In genomic region chr14:63710497-63710896, GRCh38 we compare ENCODE assay signal across 19 cellular contexts.
"Had no signal": no experiment of that assay in that cellular context is flagged by ENCODE, and none has a peak within 500 bp of the region (broad histone marks: within the 10 kb centered on the region; RNA-seq: fewer than 3 reads in every experiment).

No MANE protein-coding gene starts in this region.

- H3K4me1 Mint-ChIP-seq: endodermal cell, neural progenitor cell had no signal

- H3K27ac ChIP-seq: dorsolateral prefrontal cortex, left lung, neural progenitor cell, right lobe of liver, testis, upper lobe of left lung had no signal

- H3K4me3 ChIP-seq: dorsolateral prefrontal cortex, left lung, neural progenitor cell, right lobe of liver, smooth muscle cell, testis, upper lobe of left lung had no signal

- H3K36me3 ChIP-seq: left lung, neural progenitor cell, right lobe of liver, upper lobe of left lung had no signal

- DNase-seq: activated CD4-positive, alpha-beta memory T cell treated with anti-CD3 and anti-CD28 coated beads for 36 hours; activated CD4-positive, alpha-beta T cell treated with anti-CD3 and anti-CD28 coated beads for 1 hour; activated CD8-positive, alpha-beta memory T cell treated with anti-CD3 and anti-CD28 coated beads, Interleukin-2, amount 10 ng/mL, durations not matched to agents 7 days and 5 days; activated effector memory CD4-positive, alpha-beta T cell treated with Interleukin-2 at 50 U/mL for 16 hours; activated T-cell treated with anti-CD3 and anti-CD28 coated beads, Interleukin-2, amount 50 U/mL, for 1 hour; amniotic stem cell; dorsolateral prefrontal cortex; endodermal cell; kidney; left lung; right lobe of liver; stimulated activated CD4-positive, alpha-beta T cell treated with anti-CD3 and anti-CD28 coated beads, Interleukin-4, amount 100 ng/mL, for 4 hours; stimulated activated naive CD8-positive, alpha-beta T cell treated with anti-CD3 and anti-CD28 coated beads, Interleukin-15, amount 100 ng/mL, for 72 hours; testis; upper lobe of left lung had no signal

- H3K27me3 Mint-ChIP-seq: activated CD4-positive, alpha-beta memory T cell treated with anti-CD3 and anti-CD28 coated beads for 36 hours; activated CD8-positive, alpha-beta memory T cell treated with anti-CD3 and anti-CD28 coated beads, Interleukin-2, amount 10 ng/mL, durations not matched to agents 7 days and 5 days; activated naive CD4-positive, alpha-beta T cell treated with anti-CD3 and anti-CD28 coated beads, Interleukin-2, amount 50 U/mL, for 24 hours; stimulated activated naive CD8-positive, alpha-beta T cell treated with anti-CD3 and anti-CD28 coated beads, Interleukin-15, amount 100 ng/mL, for 72 hours had no signal

- H3K4me1 ChIP-seq: neural progenitor cell, right lobe of liver, testis had no signal

- ATAC-seq: activated CD8-positive, alpha-beta memory T cell treated with anti-CD3 and anti-CD28 coated beads, Interleukin-2, amount 10 ng/mL, durations not matched to agents 7 days and 5 days; left lung; right lobe of liver; stimulated activated naive CD8-positive, alpha-beta T cell treated with anti-CD3 and anti-CD28 coated beads, Interleukin-15, amount 100 ng/mL, for 72 hours had no signal

- H3K9me3 Mint-ChIP-seq: activated CD4-positive, alpha-beta memory T cell treated with anti-CD3 and anti-CD28 coated beads for 36 hours; activated naive CD4-positive, alpha-beta T cell treated with anti-CD3 and anti-CD28 coated beads, Interleukin-2, amount 50 U/mL, for 24 hours had no signal

- H3K4me3 Mint-ChIP-seq: activated CD4-positive, alpha-beta memory T cell treated with anti-CD3 and anti-CD28 coated beads for 36 hours; activated CD8-positive, alpha-beta memory T cell treated with anti-CD3 and anti-CD28 coated beads, Interleukin-2, amount 10 ng/mL, durations not matched to agents 7 days and 5 days; activated naive CD4-positive, alpha-beta T cell treated with anti-CD3 and anti-CD28 coated beads, Interleukin-2, amount 50 U/mL, for 24 hours; endodermal cell; neural progenitor cell; T-helper 2 cell treated with Interferon-gamma antibody and Interleukin-4, amounts not matched to agents 5 μg/mL and 100 μg/mL, for 36 hours had no signal

- H3K9me3 ChIP-seq: left lung, right lobe of liver, testis, upper lobe of left lung had no signal

- H3K27ac Mint-ChIP-seq: activated CD4-positive, alpha-beta memory T cell treated with anti-CD3 and anti-CD28 coated beads for 36 hours; activated CD8-positive, alpha-beta memory T cell treated with anti-CD3 and anti-CD28 coated beads, Interleukin-2, amount 10 ng/mL, durations not matched to agents 7 days and 5 days; activated naive CD4-positive, alpha-beta T cell treated with anti-CD3 and anti-CD28 coated beads, Interleukin-2, amount 50 U/mL, for 24 hours; endodermal cell; neural progenitor cell; stimulated activated naive CD8-positive, alpha-beta T cell treated with anti-CD3 and anti-CD28 coated beads, Interleukin-15, amount 100 ng/mL, for 72 hours; T-helper 2 cell treated with Interferon-gamma antibody and Interleukin-4, amounts not matched to agents 5 μg/mL and 100 μg/mL, for 36 hours had no signal

- H3K27me3 ChIP-seq: dorsolateral prefrontal cortex, left lung, neural progenitor cell, right lobe of liver, testis, upper lobe of left lung had no signal
